14 cellular contexts compared by ENCODE assay signal in the genomic region with DNA sequence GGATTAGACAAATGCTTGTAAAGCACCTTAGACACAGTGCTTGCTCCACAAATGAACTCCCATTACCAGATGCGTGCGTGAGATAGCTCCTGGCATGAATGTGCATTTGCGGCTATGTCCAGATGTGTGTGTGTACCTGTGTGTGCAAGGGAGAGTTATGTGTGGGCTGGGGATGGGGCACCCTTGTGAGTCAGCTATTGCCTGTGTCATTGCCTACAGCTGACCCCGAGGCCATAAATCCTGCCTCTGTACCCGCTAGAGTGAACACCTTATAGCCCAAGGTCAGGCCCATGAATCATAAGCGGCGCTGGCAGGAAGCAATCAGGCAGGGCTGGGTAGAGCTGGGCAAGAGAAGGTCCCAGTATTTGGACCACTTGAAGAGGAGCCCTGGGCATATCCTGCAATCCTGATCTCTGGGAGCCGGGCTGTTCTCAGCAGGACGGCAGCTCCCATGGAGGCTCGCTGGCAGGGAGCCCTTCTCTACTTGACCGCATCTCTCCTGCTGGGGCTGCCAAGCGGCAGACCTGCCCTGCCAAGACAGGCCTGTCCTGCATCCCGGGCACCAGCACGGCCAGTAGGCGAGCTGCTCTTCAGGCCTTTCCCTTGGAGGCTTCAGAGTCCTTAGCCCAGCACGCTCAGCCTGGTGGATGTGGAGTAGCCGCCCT.
DNase-seq lines count a peak whose midpoint lies in the region; FAIRE-seq and TF ChIP-seq lines count a peak whose summit lies in the region.
"Had no signal": no experiment of that assay in that cellular context is flagged by ENCODE, and none has a peak within 500 bp of the region (broad histone marks: within the 10 kb centered on the region; RNA-seq: fewer than 3 reads in every experiment).

No MANE protein-coding gene starts in this region.

- no peaks in the 10 kb centered on the region; the same call in 1 of the 2 replicates for H3K27me3 ChIP-seq in H7 (ENCODE audit: control insufficient read depth, insufficient read depth, low read length)
- H3K27me3 ChIP-seq: vagina had no signal

- intact Hi-C loops in posterior vena cava (cut with DNase I) = loop anchor here in 1 of 2 donors (1.0 kb wide), 1 partner anchor 367 kb away; no protein-coding TSS in a partner anchor

- H3K36me3 ChIP-seq in H7 (replicated peaks; ENCODE audit: control insufficient read depth, insufficient read depth, low read length) = no peaks in the 10 kb centered on the region
- H3K36me3 ChIP-seq: vagina had no signal

- DNase-seq in H54 (ENCODE audit: insufficient read length, low spot score) (peak; percentile 78), NCI-H69 (lab: John Stamatoyannopoulos, UW) (peak; percentile 53), epithelial cell of esophagus (ENCODE audit: low read depth) (peak; percentile 27), posterior vena cava (ENCODE audit: low spot score) (peak; percentile 74), H7 (no peak), dedifferentiated amniotic fluid mesenchymal stem cell (ENCODE audit: extremely low spot score) (no peak)
- DNase-seq in activated CD4-positive, alpha-beta T cell treated with anti-CD3 and anti-CD28 coated beads, Interleukin-2, amount 50 U/mL, for 1 hour = no peak
- DNase-seq: EL; H9; NCI-H510A treated with DMSO at 0.1 percent for 48 hours; PC-3; stimulated activated CD4-positive, alpha-beta T cell treated with anti-CD3 and anti-CD28 coated beads, Interleukin-4, amount 100 ng/mL, for 1 hour; T-cell had no signal

- no peak for TF ChIP-seq POLR2A in H54 (IDR thresholded peaks at IDR 0.05; ENCODE audit: low read depth, low read length)

- TF ChIP-seq CTCF in epithelial cell of esophagus (IDR thresholded peaks at IDR 0.05; ENCODE audit: insufficient read depth, low read depth, low read length, missing control alignments) = no peak

- FAIRE-seq in H54 (lab: Jason Lieb, UNC) = peak; percentile 86

- H3K4me3 ChIP-seq in epithelial cell of esophagus (ENCODE audit: low read length) (no peak overlapping the region), H7 (ENCODE audit: insufficient read depth, low read depth, low read length) (no peak overlapping the region)
- H3K4me3 ChIP-seq: vagina had no signal

Comparison
In these comparisons a context has a peak if more than half of its experiments do, and no peak if none do; other contexts are left out.
1. DNase-seq: peak in H54 (single experiment), NCI-H69 (single experiment), epithelial cell of esophagus (single experiment) and posterior vena cava (single experiment); none in activated CD4-positive, alpha-beta T cell treated with anti-CD3 and anti-CD28 coated beads, Interleukin-2, amount 50 U/mL, for 1 hour (single experiment), H7 (single experiment) and dedifferentiated amniotic fluid mesenchymal stem cell (single experiment).